Comparison of ENCODE assay signal across 8 cellular contexts in genomic region chr10:104045151-104046089, GRCh38. TPM values are rescaled to one million over a fixed set of nuclear protein-coding genes. Genes with fewer than 3 reads are reported as not detected.
A peak's percentile ranks its signal among the peaks of the same experiment; 100 is the strongest.
DNase-seq lines count a peak whose midpoint lies in the region; ATAC-seq, FAIRE-seq and TF ChIP-seq lines count a peak whose summit lies in the region.

No MANE protein-coding gene starts in this region.

- FAIRE-seq in GM19239 (lab: Jason Lieb, UNC), result no peak

- H3K27me3 ChIP-seq in osteoblast (ENCODE audit: insufficient read depth, low read length), result no peaks in the 10 kb centered on the region

- no peaks in the 10 kb centered on the region for H3K79me2 ChIP-seq in osteoblast (ENCODE audit: insufficient read depth, low read length)

- peak; percentile 38 for DNase-seq in AG09309 (ENCODE audit: low read depth)
- peak; percentile 19 for DNase-seq in RPMI8226
- DNase-seq in fibroblast of pulmonary artery (ENCODE audit: low read depth), result peak; percentile 87
- peak; percentile 93 for DNase-seq in osteoblast (ENCODE audit: insufficient read length, low spot score, missing footprints)
- DNase-seq in SKM-1 treated with dmso at 0.1 percent for 144 hours (lab: John Stamatoyannopoulos, UW; ENCODE audit: unreplicated experiment), result no peak
- no peak for DNase-seq in GM19239 (ENCODE audit: insufficient read length, low spot score)

- no peaks in the 10 kb centered on the region for H3K9me3 ChIP-seq in osteoblast (ENCODE audit: low read depth, low read length)

- no peaks in the 10 kb centered on the region for H4K20me1 ChIP-seq in osteoblast (ENCODE audit: insufficient read depth, low read length)

- no peak overlapping the region for H2AFZ ChIP-seq in osteoblast (ENCODE audit: low read length)

- peak; percentile 95 for TF ChIP-seq CTCF in AG09309 (IDR thresholded peaks at IDR 0.05; ENCODE audit: control insufficient read depth, insufficient read depth, low read depth, low read length, missing control alignments)
- 0 out of 2 replicates have a peak, but pooled peaks have one; percentile 13 for TF ChIP-seq CTCF in GM12875 (IDR thresholded peaks at IDR 0.05; ENCODE audit: borderline replicate concordance, insufficient read depth, low read depth, low read length)
- peak; percentile 90 for TF ChIP-seq CTCF in fibroblast of pulmonary artery (IDR thresholded peaks at IDR 0.05; ENCODE audit: low read length, missing control alignments)
- peak; percentile 88 for TF ChIP-seq CTCF in osteoblast (IDR thresholded peaks at IDR 0.05; ENCODE audit: extremely low read depth, low read depth, low read length)

- no peak overlapping the region for H3K4me2 ChIP-seq in osteoblast (ENCODE audit: insufficient read depth, low read length)

- no peak overlapping the region for H3K4me3 ChIP-seq in AG09309 (ENCODE audit: control insufficient read depth, low read depth, low read length)
- no peak overlapping the region for H3K4me3 ChIP-seq in GM12875 (ENCODE audit: low read depth, low read length)
- no peak overlapping the region for H3K4me3 ChIP-seq in fibroblast of pulmonary artery (replicated peaks; ENCODE audit: low read depth, low read length)
- no peak overlapping the region for H3K4me3 ChIP-seq in osteoblast (ENCODE audit: insufficient read depth, low read length)

- peaks cover 14% of the 10 kb centered on the region for H3K4me1 ChIP-seq in osteoblast (ENCODE audit: insufficient read depth, low read length)

- H3K36me3 ChIP-seq in osteoblast (ENCODE audit: insufficient read depth, low read length), result no peaks in the 10 kb centered on the region

- no peak for ATAC-seq in HG03457 (IDR thresholded peaks at IDR 0.05; ENCODE audit: unreplicated experiment)

- no peak overlapping the region for H3K27ac ChIP-seq in osteoblast (ENCODE audit: low read depth, low read length)

RNA-seq across cellular contexts. Expression of gene COL17A1, which starts 40.3 kb away (rescaled TPM):
- under 0.01 TPM in 2 replicates for total RNA-seq in osteoblast

Comparison
In these comparisons a context has a peak if more than half of its experiments do, and no peak if none do; other contexts are left out.
1. DNase-seq: peak in AG09309 (single experiment), RPMI8226 (single experiment), fibroblast of pulmonary artery (single experiment) and osteoblast (single experiment); none in SKM-1 treated with dmso at 0.1 percent for 144 hours (single experiment) and GM19239 (single experiment).
2. CTCF ChIP-seq: peak in every context shown above with its lines; median percentile 95 in AG09309; 90 in fibroblast of pulmonary artery; 88 in osteoblast; 13 in GM12875.